ENCODE assay signal across 17 cellular contexts in the genomic region with DNA sequence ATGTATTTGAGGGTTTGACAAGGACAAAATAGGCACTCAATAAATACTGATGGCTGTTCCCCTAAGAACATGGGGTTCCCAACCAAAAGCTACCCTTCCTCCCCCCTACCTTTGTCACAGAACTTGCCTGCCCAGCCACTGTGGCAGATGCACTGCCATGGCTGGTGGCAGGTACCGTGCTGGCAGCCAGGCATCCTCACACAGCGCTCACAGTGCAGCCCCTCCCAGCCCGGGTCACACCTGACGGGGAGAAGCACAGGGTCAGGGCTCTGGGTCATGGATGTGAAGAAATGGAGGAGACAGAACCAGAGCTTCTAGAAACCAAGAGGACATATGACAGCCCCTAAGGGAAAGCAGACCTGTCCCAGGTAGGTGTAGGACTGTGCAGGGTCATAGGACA. TPM values are rescaled to one million over a fixed set of nuclear protein-coding genes. Genes with fewer than 3 reads are reported as not detected.
DNase-seq lines count a peak whose midpoint lies in the region; ATAC-seq and TF ChIP-seq lines count a peak whose summit lies in the region.
"Had no signal": no experiment of that assay in that cellular context is flagged by ENCODE, and none has a peak within 500 bp of the region (broad histone marks: within the 10 kb centered on the region; RNA-seq: fewer than 3 reads in every experiment).

No MANE protein-coding gene starts in this region.

- intact Hi-C loops in CD4-positive, alpha-beta T cell (cut with DNase I, micrococcal nuclease): no loop called here

- CTCF ChIA-PET in CD4-positive, alpha-beta T cell (lab: Charles Lee): no interaction called here
- CTCF ChIA-PET in CD8-positive, alpha-beta memory T cell (lab: Charles Lee): interaction anchor here (0.6 to 5.1 kb wide), 4 partner anchors 9 to 54 kb away, joined by 3 to 61 read pairs (median 4); partner anchors contain the start of gene LRRC73

- H3K9me3 ChIP-seq in CD4-positive, alpha-beta T cell (ENCODE audit: control insufficient read depth, low read length): no peaks in the 10 kb centered on the region
- H3K9me3 ChIP-seq in CD8-positive, alpha-beta memory T cell (ENCODE audit: low read length): no peaks in the 10 kb centered on the region
- H3K9me3 ChIP-seq in T-helper 17 cell (ENCODE audit: control insufficient read depth, low read length, poor library complexity, severe bottlenecking): no peaks in the 10 kb centered on the region
- H3K9me3 ChIP-seq: A549; BLaER1 treated with 17β-estradiol and CSF1 and Interleukin-3, amounts not matched to agents 10 nM and 100 nM had no signal

- no peak overlapping the region for H3K27ac Mint-ChIP-seq in CD4-positive, alpha-beta T cell
- peak overlapping the region in 3 of 8 donors; percentile 32 to 63 (median 58) for H3K27ac Mint-ChIP-seq in CD8-positive, alpha-beta memory T cell
- H3K27ac Mint-ChIP-seq in T-helper 17 cell (peak overlapping the region; percentile 51), neural crest cell (ENCODE audit: unreplicated experiment) (no peak overlapping the region)
- H3K27ac Mint-ChIP-seq: HFFc6 had no signal

- peaks cover 42% of the 10 kb centered on the region for H3K36me3 Mint-ChIP-seq in CD4-positive, alpha-beta T cell (ENCODE audit: low read depth)
- peaks cover 0 to 42% (median 3%) of the 10 kb centered on the region in 3 donors for H3K36me3 Mint-ChIP-seq in CD8-positive, alpha-beta memory T cell
- H3K36me3 Mint-ChIP-seq in T-helper 17 cell (ENCODE audit: low read depth): peaks cover 3% of the 10 kb centered on the region
- peaks cover 2% of the 10 kb centered on the region for H3K36me3 Mint-ChIP-seq in neural crest cell (ENCODE audit: low read depth)

- POLR2A ChIA-PET in CD4-positive, alpha-beta T cell (lab: Charles Lee): interaction anchor here (1.2 kb wide), 1 partner anchor 26 kb away, joined by 3 read pairs; the partner anchor contains the start of gene ABCC10
- POLR2A ChIA-PET in CD8-positive, alpha-beta memory T cell (lab: Charles Lee): no interaction called here

- peaks cover 11% of the 10 kb centered on the region for H3K4me1 ChIP-seq in CD8-positive, alpha-beta memory T cell (ENCODE audit: insufficient read depth, low read length)

- no peak overlapping the region for H3K4me3 ChIP-seq in CD8-positive, alpha-beta memory T cell (ENCODE audit: low read length)
- H3K4me3 ChIP-seq: A549; BLaER1 treated with 17β-estradiol and CSF1 and Interleukin-3, amounts not matched to agents 10 nM and 100 nM had no signal

- peaks cover 21% of the 10 kb centered on the region for H3K4me1 Mint-ChIP-seq in CD4-positive, alpha-beta T cell (ENCODE audit: low read depth)
- H3K4me1 Mint-ChIP-seq in CD8-positive, alpha-beta memory T cell: peaks cover 11 to 16% (median 14%) of the 10 kb centered on the region in 3 donors
- H3K4me1 Mint-ChIP-seq in T-helper 17 cell: peaks cover 17% of the 10 kb centered on the region
- H3K4me1 Mint-ChIP-seq in neural crest cell: peaks cover 18% of the 10 kb centered on the region

- DNase-seq in CD4-positive, alpha-beta T cell: no peak
- no peak for DNase-seq in CD8-positive, alpha-beta memory T cell
- DNase-seq in T-helper 17 cell (no peak), neural crest cell (ENCODE audit: low read depth, low spot score) (no peak), AG08396 (ENCODE audit: low spot score) (no peak)
- DNase-seq: CD4-positive, CD25-positive, alpha-beta regulatory T cell; COR-L47; DND-41; GDM1; HCEC 1CT; HFFc6; KG1 had no signal

- no peaks in the 10 kb centered on the region for H3K27me3 ChIP-seq in CD4-positive, alpha-beta T cell (ENCODE audit: control insufficient read depth, insufficient read depth, low read length)
- no peaks in the 10 kb centered on the region for H3K27me3 ChIP-seq in CD8-positive, alpha-beta memory T cell (ENCODE audit: insufficient read depth, low read length, poor library complexity, severe bottlenecking)

- no peak for TF ChIP-seq CTCF in CD4-positive, alpha-beta T cell (IDR thresholded peaks at IDR 0.05)
- no peak for TF ChIP-seq CTCF in neural crest cell (conservative IDR thresholded peaks at IDR 0.05)

- ATAC-seq in CD4-positive, alpha-beta T cell (ENCODE audit: poor library complexity): no peak
- ATAC-seq in T-helper 17 cell (no peak), GM21526 (IDR thresholded peaks at IDR 0.05; ENCODE audit: low FRiP score, unreplicated experiment) (no peak), HG03442 (IDR thresholded peaks at IDR 0.05; ENCODE audit: unreplicated experiment) (no peak)
- ATAC-seq: A549 had no signal

- H3K27me3 Mint-ChIP-seq in CD4-positive, alpha-beta T cell: no peaks in the 10 kb centered on the region
- H3K27me3 Mint-ChIP-seq in CD8-positive, alpha-beta memory T cell: peaks cover 0 to 5% of the 10 kb centered on the region in 2 donors
- peaks cover 12% of the 10 kb centered on the region for H3K27me3 Mint-ChIP-seq in T-helper 17 cell
- peaks cover 38% of the 10 kb centered on the region for H3K27me3 Mint-ChIP-seq in neural crest cell (ENCODE audit: low read depth)

- peak overlapping the region; percentile 81 for H3K4me3 Mint-ChIP-seq in CD4-positive, alpha-beta T cell
- H3K4me3 Mint-ChIP-seq in CD8-positive, alpha-beta memory T cell: peak overlapping the region in 4 of 7 donors; percentile 45 to 92 (median 83)
- no peak overlapping the region for H3K4me3 Mint-ChIP-seq in T-helper 17 cell
- H3K4me3 Mint-ChIP-seq in neural crest cell: peak overlapping the region; percentile 23
- H3K4me3 Mint-ChIP-seq: HFFc6 had no signal

- no peak overlapping the region for H3K27ac ChIP-seq in CD4-positive, alpha-beta T cell (ENCODE audit: low read depth, low read length)
- H3K27ac ChIP-seq in CD8-positive, alpha-beta memory T cell (ENCODE audit: low read depth, low read length): no peak overlapping the region
- H3K27ac ChIP-seq: A549; BLaER1 treated with 17β-estradiol and CSF1 and Interleukin-3, amounts not matched to agents 10 nM and 100 nM had no signal

- no peaks in the 10 kb centered on the region for H3K36me3 ChIP-seq in CD8-positive, alpha-beta memory T cell (ENCODE audit: insufficient read depth, low read length)

- no peaks in the 10 kb centered on the region for H3K9me3 Mint-ChIP-seq in CD4-positive, alpha-beta T cell
- no peaks in the 10 kb centered on the region for H3K9me3 Mint-ChIP-seq in CD8-positive, alpha-beta memory T cell
- H3K9me3 Mint-ChIP-seq in neural crest cell: no peaks in the 10 kb centered on the region
- H3K9me3 Mint-ChIP-seq: HFFc6, IgD-negative memory B cell had no signal

RNA-seq across cellular contexts. Expression of gene DLK2, which starts 2.5 kb away (rescaled TPM):
- under 1 TPM; 0.19 to 0.36 TPM for total RNA-seq in CD4-positive, alpha-beta T cell
- total RNA-seq in CD8-positive, alpha-beta memory T cell: 1 to 10 TPM; 1.9 TPM
- 1.4 TPM for polyA plus RNA-seq in CD8-positive, alpha-beta memory T cell
- total RNA-seq in T-helper 17 cell: under 1 TPM; 0.25 to 0.89 TPM
- 1.5 and 1.6 TPM in 2 replicates for total RNA-seq in neural crest cell
- polyA plus RNA-seq: IgD-negative memory B cell had no signal

RNA-seq across cellular contexts. Expression of gene TJAP1, which starts 24.5 kb away (rescaled TPM):
- total RNA-seq in CD4-positive, alpha-beta T cell: 10 to 100 TPM; 23.6 to 24.4 TPM
- 10 to 100 TPM; 48.8 to 49.1 TPM for total RNA-seq in CD8-positive, alpha-beta memory T cell
- 11.8 TPM for polyA plus RNA-seq in CD8-positive, alpha-beta memory T cell
- total RNA-seq in T-helper 17 cell (10 to 100 TPM; 33.2 to 36.3 TPM), neural crest cell (47.3 and 52.1 TPM in 2 replicates)

RNA-seq across cellular contexts. Expression of gene ABCC10, which starts 25.6 kb away (rescaled TPM):
- 10 to 100 TPM; 35.7 to 38.5 TPM for total RNA-seq in CD4-positive, alpha-beta T cell
- 10 to 100 TPM; 35.8 to 36.4 TPM for total RNA-seq in CD8-positive, alpha-beta memory T cell
- polyA plus RNA-seq in CD8-positive, alpha-beta memory T cell: 28.2 TPM
- total RNA-seq in T-helper 17 cell (10 to 100 TPM; 51.0 to 70.7 TPM), neural crest cell (34.1 and 35.2 TPM in 2 replicates)

RNA-seq across cellular contexts. Expression of gene LRRC73, which starts 57.2 kb away (rescaled TPM):
- under 1 TPM; 0.45 to 0.52 TPM for total RNA-seq in CD4-positive, alpha-beta T cell
- under 1 TPM; 0.11 to 0.13 TPM for total RNA-seq in CD8-positive, alpha-beta memory T cell
- polyA plus RNA-seq in CD8-positive, alpha-beta memory T cell: not detected
- total RNA-seq in T-helper 17 cell: under 1 TPM; 0.37 TPM
- total RNA-seq in neural crest cell: 2.1 and 2.7 TPM in 2 replicates
- polyA plus RNA-seq: CD4-positive, CD25-positive, alpha-beta regulatory T cell; IgD-negative memory B cell had no signal
